Comparison of ENCODE assay signal across 19 cellular contexts in genomic region chr9:125532412-125532811, GRCh38.
"Had no signal": no experiment of that assay in that cellular context is flagged by ENCODE, and none has a peak within 500 bp of the region (broad histone marks: within the 10 kb centered on the region; RNA-seq: fewer than 3 reads in every experiment).

No MANE protein-coding gene starts in this region.

- H3K9me3 ChIP-seq: body of pancreas, lower lobe of right lung, testis, upper lobe of right lung had no signal

- H3K4me3 ChIP-seq: body of pancreas, lower lobe of right lung, testis, upper lobe of right lung had no signal

- H3K9me3 Mint-ChIP-seq: activated CD4-positive, alpha-beta T cell treated with anti-CD3 and anti-CD28 coated beads, Interleukin-2, amount 10 ng/mL, durations not matched to agents 7 days and 5 days; activated naive CD4-positive, alpha-beta T cell treated with anti-CD3 and anti-CD28 coated beads, Interleukin-2, amount 10 ng/mL, durations not matched to agents 7 days and 5 days; activated T-helper 2 cell treated with anti-CD3 and anti-CD28 coated beads, Interferon-gamma antibody, Interleukin-2, Interleukin-4, amounts not matched to agents 10 μg/mL and 5 μg/mL and 100 μg/mL, durations not matched to agents 14 hours and 24 hours and 36 hours; naive thymus-derived CD8-positive, alpha-beta T cell; stimulated activated naive CD8-positive, alpha-beta T cell treated with anti-CD3 and anti-CD28 coated beads, Interleukin-15, amount 100 ng/mL, for 72 hours had no signal

- H3K27me3 ChIP-seq: body of pancreas, testis, upper lobe of right lung had no signal

- DNase-seq: activated CD4-positive, alpha-beta T cell treated with anti-CD3 and anti-CD28 coated beads, Interleukin-2, amount 10 ng/mL, durations not matched to agents 7 days and 5 days; activated naive CD4-positive, alpha-beta T cell treated with anti-CD3 and anti-CD28 coated beads, Interleukin-2, amount 10 ng/mL, durations not matched to agents 7 days and 5 days; body of pancreas; central memory CD4-positive, alpha-beta T cell; effector memory CD4-positive, alpha-beta T cell; hypothalamus; lower lobe of right lung; naive thymus-derived CD8-positive, alpha-beta T cell; nucleus accumbens; stimulated activated CD4-positive, alpha-beta T cell treated with anti-CD3 and anti-CD28 coated beads, Interleukin-12 subunit alpha, Interleukin-12 subunit beta, amount 100 ng/mL, for 4 hours; stimulated activated CD4-positive, alpha-beta T cell treated with anti-CD3 and anti-CD28 coated beads, Interleukin-2, amount 100 ng/mL, for 48 hours; stimulated activated naive CD8-positive, alpha-beta T cell treated with anti-CD3 and anti-CD28 coated beads, Interleukin-15, amount 100 ng/mL, for 72 hours; T-helper 1 cell; testis; upper lobe of right lung; WERI-Rb-1 had no signal

- H3K27me3 Mint-ChIP-seq: activated CD4-positive, alpha-beta T cell treated with anti-CD3 and anti-CD28 coated beads, Interleukin-2, amount 10 ng/mL, durations not matched to agents 7 days and 5 days; activated naive CD4-positive, alpha-beta T cell treated with anti-CD3 and anti-CD28 coated beads, Interleukin-2, amount 10 ng/mL, durations not matched to agents 7 days and 5 days; naive thymus-derived CD8-positive, alpha-beta T cell; progenitor cell of endocrine pancreas; stimulated activated naive CD8-positive, alpha-beta T cell treated with anti-CD3 and anti-CD28 coated beads, Interleukin-15, amount 100 ng/mL, for 72 hours had no signal

- H3K27ac ChIP-seq: body of pancreas, lower lobe of right lung, testis, upper lobe of right lung, WERI-Rb-1 had no signal

- ATAC-seq: body of pancreas; lower lobe of right lung; naive thymus-derived CD8-positive, alpha-beta T cell; sciatic nerve; stimulated activated naive CD8-positive, alpha-beta T cell treated with anti-CD3 and anti-CD28 coated beads, Interleukin-15, amount 100 ng/mL, for 72 hours; upper lobe of right lung had no signal

- H3K27ac Mint-ChIP-seq: activated CD4-positive, alpha-beta T cell treated with anti-CD3 and anti-CD28 coated beads, Interleukin-2, amount 10 ng/mL, durations not matched to agents 7 days and 5 days; activated naive CD4-positive, alpha-beta T cell treated with anti-CD3 and anti-CD28 coated beads, Interleukin-2, amount 10 ng/mL, durations not matched to agents 7 days and 5 days; activated T-helper 2 cell treated with anti-CD3 and anti-CD28 coated beads, Interferon-gamma antibody, Interleukin-2, Interleukin-4, amounts not matched to agents 10 μg/mL and 5 μg/mL and 100 μg/mL, durations not matched to agents 14 hours and 24 hours and 36 hours; stimulated activated naive CD8-positive, alpha-beta T cell treated with anti-CD3 and anti-CD28 coated beads, Interleukin-15, amount 100 ng/mL, for 72 hours had no signal

- H3K36me3 ChIP-seq: lower lobe of right lung, upper lobe of right lung, WERI-Rb-1 had no signal

- H3K4me3 Mint-ChIP-seq: activated CD4-positive, alpha-beta T cell treated with anti-CD3 and anti-CD28 coated beads, Interleukin-2, amount 10 ng/mL, durations not matched to agents 7 days and 5 days; activated naive CD4-positive, alpha-beta T cell treated with anti-CD3 and anti-CD28 coated beads, Interleukin-2, amount 10 ng/mL, durations not matched to agents 7 days and 5 days; naive thymus-derived CD8-positive, alpha-beta T cell; stimulated activated naive CD8-positive, alpha-beta T cell treated with anti-CD3 and anti-CD28 coated beads, Interleukin-15, amount 100 ng/mL, for 72 hours had no signal
